Comparison of ENCODE assay signal across 1 cellular context in the genomic region with DNA sequence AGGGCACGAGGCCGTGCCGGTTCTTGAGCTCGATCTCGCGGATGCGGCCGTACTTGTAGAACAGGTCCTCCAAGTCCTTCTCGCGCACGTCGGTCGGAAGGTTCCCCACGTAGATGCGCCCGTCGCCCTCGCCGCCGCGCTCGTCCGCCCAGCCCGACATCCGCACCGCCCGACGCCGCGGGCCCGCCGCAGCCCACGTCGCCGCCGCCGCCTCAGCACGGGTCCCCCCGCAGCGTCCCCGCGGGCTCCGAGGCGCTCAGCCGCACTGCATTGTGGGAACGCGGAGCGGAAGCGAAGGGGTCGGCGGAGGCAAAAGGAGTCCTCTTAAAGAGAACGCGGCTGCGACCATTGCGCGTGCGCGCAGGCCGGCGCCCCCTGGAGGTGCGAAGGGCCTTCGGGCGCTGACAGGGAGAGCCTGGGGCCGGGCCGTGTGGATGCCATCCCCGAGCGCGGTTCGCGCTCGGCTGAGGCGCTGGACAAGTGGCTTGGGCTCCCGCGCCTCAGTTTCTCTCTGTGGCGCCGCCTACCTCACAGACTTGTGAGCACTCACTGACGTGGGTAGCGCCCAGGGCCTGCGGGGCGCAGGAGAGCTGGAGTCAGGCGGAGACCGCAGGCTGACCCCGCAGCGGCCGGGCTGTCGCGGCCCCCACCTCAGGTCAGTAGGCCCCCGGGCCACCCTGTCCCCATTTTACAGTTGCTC.
TF ChIP-seq lines count a peak whose summit lies in the region.

A gene with protein sequence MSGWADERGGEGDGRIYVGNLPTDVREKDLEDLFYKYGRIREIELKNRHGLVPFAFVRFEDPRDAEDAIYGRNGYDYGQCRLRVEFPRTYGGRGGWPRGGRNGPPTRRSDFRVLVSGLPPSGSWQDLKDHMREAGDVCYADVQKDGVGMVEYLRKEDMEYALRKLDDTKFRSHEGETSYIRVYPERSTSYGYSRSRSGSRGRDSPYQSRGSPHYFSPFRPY (minus strand): TSS at position 299 of the 700 bp plus-strand sequence. CDS start 139 bp downstream, at position 160.

TF ChIP-seq in SK-N-SH, 30 proteins besides CTCF, POLR2A, EP300 and RAD21 (continued from another document):
- TF ChIP-seq ZBTB33 (IDR thresholded peaks at IDR 0.05; ENCODE audit: borderline replicate concordance, low read depth) (no peak), PBX3 (IDR thresholded peaks at IDR 0.05) (peak; percentile 34), MEF2A (IDR thresholded peaks at IDR 0.05; ENCODE audit: borderline replicate concordance, low read depth) (no peak)
- TF ChIP-seq, protein P1, sequence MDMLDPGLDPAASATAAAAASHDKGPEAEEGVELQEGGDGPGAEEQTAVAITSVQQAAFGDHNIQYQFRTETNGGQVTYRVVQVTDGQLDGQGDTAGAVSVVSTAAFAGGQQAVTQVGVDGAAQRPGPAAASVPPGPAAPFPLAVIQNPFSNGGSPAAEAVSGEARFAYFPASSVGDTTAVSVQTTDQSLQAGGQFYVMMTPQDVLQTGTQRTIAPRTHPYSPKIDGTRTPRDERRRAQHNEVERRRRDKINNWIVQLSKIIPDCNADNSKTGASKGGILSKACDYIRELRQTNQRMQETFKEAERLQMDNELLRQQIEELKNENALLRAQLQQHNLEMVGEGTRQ (IDR thresholded peaks at IDR 0.05; ENCODE audit: borderline replicate concordance, low read depth, low read length) = no peak
- TF ChIP-seq, protein P2, sequence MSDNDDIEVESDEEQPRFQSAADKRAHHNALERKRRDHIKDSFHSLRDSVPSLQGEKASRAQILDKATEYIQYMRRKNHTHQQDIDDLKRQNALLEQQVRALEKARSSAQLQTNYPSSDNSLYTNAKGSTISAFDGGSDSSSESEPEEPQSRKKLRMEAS (IDR thresholded peaks at IDR 0.05; ENCODE audit: low read depth) = peak; percentile 90
- TF ChIP-seq, protein P3, sequence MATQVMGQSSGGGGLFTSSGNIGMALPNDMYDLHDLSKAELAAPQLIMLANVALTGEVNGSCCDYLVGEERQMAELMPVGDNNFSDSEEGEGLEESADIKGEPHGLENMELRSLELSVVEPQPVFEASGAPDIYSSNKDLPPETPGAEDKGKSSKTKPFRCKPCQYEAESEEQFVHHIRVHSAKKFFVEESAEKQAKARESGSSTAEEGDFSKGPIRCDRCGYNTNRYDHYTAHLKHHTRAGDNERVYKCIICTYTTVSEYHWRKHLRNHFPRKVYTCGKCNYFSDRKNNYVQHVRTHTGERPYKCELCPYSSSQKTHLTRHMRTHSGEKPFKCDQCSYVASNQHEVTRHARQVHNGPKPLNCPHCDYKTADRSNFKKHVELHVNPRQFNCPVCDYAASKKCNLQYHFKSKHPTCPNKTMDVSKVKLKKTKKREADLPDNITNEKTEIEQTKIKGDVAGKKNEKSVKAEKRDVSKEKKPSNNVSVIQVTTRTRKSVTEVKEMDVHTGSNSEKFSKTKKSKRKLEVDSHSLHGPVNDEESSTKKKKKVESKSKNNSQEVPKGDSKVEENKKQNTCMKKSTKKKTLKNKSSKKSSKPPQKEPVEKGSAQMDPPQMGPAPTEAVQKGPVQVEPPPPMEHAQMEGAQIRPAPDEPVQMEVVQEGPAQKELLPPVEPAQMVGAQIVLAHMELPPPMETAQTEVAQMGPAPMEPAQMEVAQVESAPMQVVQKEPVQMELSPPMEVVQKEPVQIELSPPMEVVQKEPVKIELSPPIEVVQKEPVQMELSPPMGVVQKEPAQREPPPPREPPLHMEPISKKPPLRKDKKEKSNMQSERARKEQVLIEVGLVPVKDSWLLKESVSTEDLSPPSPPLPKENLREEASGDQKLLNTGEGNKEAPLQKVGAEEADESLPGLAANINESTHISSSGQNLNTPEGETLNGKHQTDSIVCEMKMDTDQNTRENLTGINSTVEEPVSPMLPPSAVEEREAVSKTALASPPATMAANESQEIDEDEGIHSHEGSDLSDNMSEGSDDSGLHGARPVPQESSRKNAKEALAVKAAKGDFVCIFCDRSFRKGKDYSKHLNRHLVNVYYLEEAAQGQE (IDR thresholded peaks at IDR 0.05; ENCODE audit: low read depth, low read length) = no peak
